In the genomic region with DNA sequence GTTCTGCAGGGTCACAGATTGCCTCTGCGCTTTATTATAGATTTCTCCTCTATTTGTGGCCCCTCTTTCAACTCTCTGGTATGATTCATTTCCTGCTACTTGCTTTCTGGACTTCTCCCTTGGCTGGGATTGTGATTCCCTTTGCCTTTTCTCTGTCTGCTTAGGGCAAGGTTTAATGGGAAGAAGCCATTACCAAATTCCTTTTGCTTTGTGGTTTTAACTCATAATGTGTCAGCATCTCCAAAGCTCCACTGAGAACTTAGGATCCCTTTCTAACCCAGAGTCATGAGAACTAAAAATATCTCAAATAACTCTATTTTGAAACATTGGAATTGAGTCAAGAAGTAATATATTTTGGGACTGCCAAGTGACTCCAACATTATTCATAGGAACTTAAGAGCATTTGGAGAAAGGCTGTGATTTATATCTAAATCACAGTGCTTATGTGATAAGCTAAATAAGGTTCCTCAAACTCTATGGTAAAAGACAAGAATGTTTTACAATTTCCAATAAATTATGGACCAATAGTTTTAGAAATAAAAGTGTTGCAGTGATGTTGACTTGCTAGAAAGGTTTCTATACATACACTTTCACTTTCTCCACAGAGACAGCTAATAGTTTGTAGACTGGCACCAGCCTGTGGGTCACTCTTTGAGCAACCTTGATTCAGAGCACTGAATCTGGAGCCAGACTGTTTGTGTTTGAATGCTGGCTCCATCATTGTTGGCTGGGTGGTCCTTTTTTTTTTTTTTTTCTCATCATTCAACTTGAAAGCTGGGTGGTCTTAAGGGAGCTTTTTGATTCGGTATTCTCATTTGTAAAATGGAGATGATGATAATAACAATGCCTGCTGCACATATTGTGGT, we compare ENCODE assay signal across 9 cellular contexts.
DNase-seq lines count a peak whose midpoint lies in the region; ATAC-seq and TF ChIP-seq lines count a peak whose summit lies in the region.
"Had no signal": no experiment of that assay in that cellular context is flagged by ENCODE, and none has a peak within 500 bp of the region (broad histone marks: within the 10 kb centered on the region; RNA-seq: fewer than 3 reads in every experiment).

No MANE protein-coding gene starts in this region.

- peak; percentile 50 for ATAC-seq in left ventricle myocardium superior
- ATAC-seq in activated naive CD8-positive, alpha-beta T cell treated with anti-CD3 and anti-CD28 coated beads, Interleukin-2, amount 50 U/mL, for 24 hours, result no peak

- peaks cover 13% of the 10 kb centered on the region for H3K27me3 Mint-ChIP-seq in activated naive CD8-positive, alpha-beta T cell treated with anti-CD3 and anti-CD28 coated beads, Interleukin-2, amount 50 U/mL, for 24 hours
- peaks cover 0 to 8% (median 3%) of the 10 kb centered on the region in 3 donors for H3K27me3 Mint-ChIP-seq in immature natural killer cell (ENCODE audit: low read depth in 3 of 3)

- H3K9me3 Mint-ChIP-seq in activated naive CD8-positive, alpha-beta T cell treated with anti-CD3 and anti-CD28 coated beads, Interleukin-2, amount 50 U/mL, for 24 hours, result no peaks in the 10 kb centered on the region
- no peaks in the 10 kb centered on the region for H3K9me3 Mint-ChIP-seq in immature natural killer cell

- H3K36me3 Mint-ChIP-seq in activated naive CD8-positive, alpha-beta T cell treated with anti-CD3 and anti-CD28 coated beads, Interleukin-2, amount 50 U/mL, for 24 hours (ENCODE audit: low read depth), result no peaks in the 10 kb centered on the region
- no peaks in the 10 kb centered on the region for H3K36me3 Mint-ChIP-seq in immature natural killer cell

- peaks cover 16% of the 10 kb centered on the region for H3K4me1 Mint-ChIP-seq in activated naive CD8-positive, alpha-beta T cell treated with anti-CD3 and anti-CD28 coated beads, Interleukin-2, amount 50 U/mL, for 24 hours
- no peaks in the 10 kb centered on the region for H3K4me1 Mint-ChIP-seq in immature natural killer cell

- DNase-seq in HFF-Myc (ENCODE audit: extremely low read depth, low read depth) (peak; percentile 99), amniotic epithelial cell (ENCODE audit: low read depth) (peak; percentile 96), left ventricle myocardium superior (no peak), stromal cell of bone marrow (ENCODE audit: low read depth) (peak; percentile 99), CD1c-positive myeloid dendritic cell (ENCODE audit: extremely low spot score) (no peak), NCI-H2081 treated with DMSO at 0.1 percent for 48 hours (lab: John Stamatoyannopoulos, UW) (no peak), immature natural killer cell (no peak)
- no peak for DNase-seq in activated naive CD8-positive, alpha-beta T cell treated with anti-CD3 and anti-CD28 coated beads, Interleukin-2, amount 50 U/mL, for 24 hours
- DNase-seq: NCI-H1694 treated with DMSO at 0.1 percent for 48 hours had no signal

- no peak for TF ChIP-seq CTCF in HFF-Myc (IDR thresholded peaks at IDR 0.05; ENCODE audit: low read depth, low read length, missing control alignments)

- no peak overlapping the region for H3K4me3 Mint-ChIP-seq in activated naive CD8-positive, alpha-beta T cell treated with anti-CD3 and anti-CD28 coated beads, Interleukin-2, amount 50 U/mL, for 24 hours
- H3K4me3 Mint-ChIP-seq in immature natural killer cell, result no peak overlapping the region

- no peak overlapping the region for H3K4me3 ChIP-seq in HFF-Myc (replicated peaks; ENCODE audit: low read depth, low read length)

- intact Hi-C loops in left ventricle myocardium superior (cut with micrococcal nuclease), result no loop called here

- H3K27ac Mint-ChIP-seq in activated naive CD8-positive, alpha-beta T cell treated with anti-CD3 and anti-CD28 coated beads, Interleukin-2, amount 50 U/mL, for 24 hours, result no peak overlapping the region
- no peak overlapping the region for H3K27ac Mint-ChIP-seq in immature natural killer cell

Comparison
In these comparisons a context has a peak if more than half of its experiments do, and no peak if none do; other contexts are left out.
1. DNase-seq: peak in HFF-Myc (single experiment), amniotic epithelial cell (single experiment) and stromal cell of bone marrow (single experiment); none in left ventricle myocardium superior (single experiment), CD1c-positive myeloid dendritic cell (single experiment), NCI-H2081 treated with DMSO at 0.1 percent for 48 hours (single experiment), activated naive CD8-positive, alpha-beta T cell treated with anti-CD3 and anti-CD28 coated beads, Interleukin-2, amount 50 U/mL, for 24 hours (single experiment) and immature natural killer cell (0 of 3).